8 cellular contexts compared by ENCODE assay signal in genomic region chr4:124903995-124904722, GRCh38.
DNase-seq lines count a peak whose midpoint lies in the region; ATAC-seq and TF ChIP-seq lines count a peak whose summit lies in the region.

No MANE protein-coding gene starts in this region.

- intact Hi-C loops in heart left ventricle (cut with DNase I) (no loop called here), stomach (cut with DNase I; ENCODE audit: low total_unique reads) (no loop called here)

- H3K36me3 ChIP-seq in heart left ventricle (no peaks in the 10 kb centered on the region), stomach (no peaks in the 10 kb centered on the region)

- in situ Hi-C loops in GM13977 (cut with MboI; ENCODE audit: low pct_unique_long_range_greater_than_20kb, low sequenced_read_pairs, unreplicated experiment), result no loop called here

- H3K27me3 ChIP-seq in heart left ventricle (no peaks in the 10 kb centered on the region), stomach (no peaks in the 10 kb centered on the region)

- H3K4me1 ChIP-seq in heart left ventricle, result peaks cover 0 to 16% (median 6%) of the 10 kb centered on the region in 12 donors
- H3K4me1 ChIP-seq in stomach, result peaks cover 0 to 16% (median 12%) of the 10 kb centered on the region in 4 donors

- ATAC-seq in heart left ventricle (peak; percentile 94 to 98 (median 96)), HG02981 (IDR thresholded peaks at IDR 0.05; ENCODE audit: unreplicated experiment) (no peak)

- H3K27ac ChIP-seq in heart left ventricle, result peak overlapping the region in 7 of 12 donors; percentile 8 to 58 (median 23)
- H3K27ac ChIP-seq in stomach, result peak overlapping the region; percentile 48 to 87 (median 56)

- TF ChIP-seq CTCF in heart left ventricle (IDR thresholded peaks at IDR 0.05) (no peak), stomach (IDR thresholded peaks at IDR 0.05) (no peak), GM13977 (IDR thresholded peaks at IDR 0.05; ENCODE audit: extremely low read depth, insufficient read depth, missing control alignments) (no peak)

- no peak for TF ChIP-seq EP300 in stomach (IDR thresholded peaks at IDR 0.05)

- DNase-seq in HT1080 (ENCODE audit: low read depth) (peak; percentile 73), SHP77 (lab: John Stamatoyannopoulos, UW) (peak; percentile 20 to 39), heart left ventricle (peak in 4 of 5 donors; percentile 32 to 50 (median 40)), stomach (peak; percentile 62), GM13977 (ENCODE audit: low spot score) (no peak), GOT3 (lab: John Stamatoyannopoulos, UW) (no peak), foreskin melanocyte (no peak)

- TF ChIP-seq POLR2A in heart left ventricle (IDR thresholded peaks at IDR 0.05) (no peak), stomach (IDR thresholded peaks at IDR 0.05) (no peak)

- 21 to 33% (median 27%) methylated on average over 6 of the region's 6 CpGs for WGBS in heart left ventricle, 4 donors
- 13 to 19% (median 17%) methylated on average over 6 of the region's 6 CpGs for WGBS in stomach, 5 donors

- H3K4me3 ChIP-seq in heart left ventricle, result peak overlapping the region in 7 of 12 donors; percentile 1 to 39 (median 25)
- peak overlapping the region; percentile 14 to 26 (median 24) for H3K4me3 ChIP-seq in stomach

- no peaks in the 10 kb centered on the region for H3K9me3 ChIP-seq in heart left ventricle
- H3K9me3 ChIP-seq in stomach, result no peaks in the 10 kb centered on the region

Comparison
In these comparisons a context has a peak if more than half of its experiments do, and no peak if none do; other contexts are left out.
1. DNase-seq: peak in HT1080 (single experiment), SHP77 (2 of 2), heart left ventricle (4 of 5) and stomach (single experiment); none in GM13977 (single experiment), GOT3 (single experiment) and foreskin melanocyte (single experiment).